Comparison of ENCODE assay signal across 19 cellular contexts in the genomic region with DNA sequence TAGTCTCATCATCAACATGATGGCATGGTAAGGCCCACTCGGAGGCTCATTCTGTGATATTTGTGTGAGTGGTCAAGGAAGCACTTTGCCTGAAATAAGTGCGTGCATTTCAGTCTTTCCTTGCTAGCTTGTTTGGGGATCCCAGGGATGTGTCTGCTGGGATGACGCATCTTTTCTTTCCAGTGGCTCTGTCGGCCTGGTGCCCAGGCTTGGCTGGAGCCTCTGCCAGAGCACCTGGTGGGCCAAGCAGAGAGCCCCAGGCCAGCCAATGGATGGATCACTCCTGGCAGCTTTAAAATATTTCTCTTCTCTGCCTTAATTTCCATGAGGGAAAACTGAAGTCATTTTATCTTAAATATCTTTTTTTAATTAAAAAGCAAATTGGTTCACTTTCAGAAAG.
A peak's percentile ranks its signal among the peaks of the same experiment; 100 is the strongest.
DNase-seq lines count a peak whose midpoint lies in the region; ATAC-seq and TF ChIP-seq lines count a peak whose summit lies in the region.
"Had no signal": no experiment of that assay in that cellular context is flagged by ENCODE, and none has a peak within 500 bp of the region (broad histone marks: within the 10 kb centered on the region; RNA-seq: fewer than 3 reads in every experiment).

No MANE protein-coding gene starts in this region.

- H3K27ac ChIP-seq in psoas muscle (no peak overlapping the region), esophagus squamous epithelium (no peak overlapping the region)
- H3K27ac ChIP-seq: 22Rv1, BLaER1, C4-2B had no signal

- H3K4me1 ChIP-seq in psoas muscle: no peaks in the 10 kb centered on the region
- peaks cover 0 to 24% (median 0%) of the 10 kb centered on the region in 3 donors for H3K4me1 ChIP-seq in esophagus squamous epithelium
- H3K4me1 ChIP-seq: BLaER1, Caco-2 had no signal

- H3K4me3 ChIP-seq in psoas muscle (no peak overlapping the region), esophagus squamous epithelium (no peak overlapping the region)
- H3K4me3 ChIP-seq: BLaER1, GM23338 had no signal

- TF ChIP-seq CTCF in psoas muscle (IDR thresholded peaks at IDR 0.05) (no peak), esophagus squamous epithelium (IDR thresholded peaks at IDR 0.05) (no peak)

- no peak for TF ChIP-seq POLR2A in esophagus squamous epithelium (IDR thresholded peaks at IDR 0.05)

- intact Hi-C loops in psoas muscle (cut with DNase I): no loop called here
- intact Hi-C loops in esophagus squamous epithelium (cut with DNase I): no loop called here

- H3K27me3 ChIP-seq in psoas muscle (ENCODE audit: insufficient read depth in 3 of 3, low read length in 2 of 3) (no peaks in the 10 kb centered on the region), esophagus squamous epithelium (peaks cover 0 to 13% (median 0%) of the 10 kb centered on the region in 4 donors)
- H3K27me3 ChIP-seq: BLaER1 had no signal

- peak in 3 of 4 donors; percentile 58 to 82 (median 74) for ATAC-seq in psoas muscle
- ATAC-seq: CD8-positive, alpha-beta T cell; GM23338; HCT116 had no signal

- WGBS in psoas muscle, 3 donors: 41 to 56% (median 46%) methylated on average over 4 of the region's 4 CpGs
- 40 to 75% methylated on average over 4 of the region's 4 CpGs for WGBS in esophagus squamous epithelium, 2 donors

- DNase-seq in NCI-H1092 treated with DMSO at 0.1 percent for 48 hours (lab: John Stamatoyannopoulos, UW) (peak; percentile 26), NCI-H1092 (lab: John Stamatoyannopoulos, UW) (no peak), cerebellum (ENCODE audit: low spot score) (peak; percentile 47), psoas muscle (no peak), esophagus squamous epithelium (lab: John Stamatoyannopoulos, UW) (no peak), HK-2 (ENCODE audit: unreplicated experiment) (no peak)
- no peak for DNase-seq in activated CD8-positive, alpha-beta memory T cell treated with anti-CD3 and anti-CD28 coated beads, Interleukin-2, amount 50 U/mL, for 48 hours
- DNase-seq: Caco-2; CD4-positive, CD25-positive, alpha-beta regulatory T cell; CD8-positive, alpha-beta T cell; DMS79; EL; GF-D8; H9 had no signal

- no peaks in the 10 kb centered on the region for H3K9me3 ChIP-seq in psoas muscle
- H3K9me3 ChIP-seq in esophagus squamous epithelium: peaks cover 0 to 5% (median 0%) of the 10 kb centered on the region in 3 donors
- H3K9me3 ChIP-seq: BLaER1, Caco-2 had no signal

- H3K36me3 ChIP-seq in psoas muscle (ENCODE audit: insufficient read depth in 1 of 2, low read depth in 1 of 2): no peaks in the 10 kb centered on the region
- H3K36me3 ChIP-seq in esophagus squamous epithelium: no peaks in the 10 kb centered on the region
- H3K36me3 ChIP-seq: BLaER1 had no signal

Comparison
In these comparisons a context has a peak if more than half of its experiments do, and no peak if none do; other contexts are left out.
1. DNase-seq: peak in NCI-H1092 treated with DMSO at 0.1 percent for 48 hours (single experiment) and cerebellum (single experiment); none in NCI-H1092 (single experiment), psoas muscle (0 of 2), activated CD8-positive, alpha-beta memory T cell treated with anti-CD3 and anti-CD28 coated beads, Interleukin-2, amount 50 U/mL, for 48 hours (single experiment), esophagus squamous epithelium (single experiment) and HK-2 (single experiment).